Comparison of ENCODE assay signal across 1 cellular context in genomic region chr3:39378092-39378491, GRCh38.
TF ChIP-seq lines count a peak whose summit lies in the region.

No MANE protein-coding gene starts in this region.

TF ChIP-seq in SK-N-SH treated with all-trans-retinoic acid at 6 μM for 48 hours, 23 proteins besides CTCF, POLR2A, EP300 and RAD21 (continued from another document):
- no peak for TF ChIP-seq PATZ1 (CRISPR knock-in tag; IDR thresholded peaks at IDR 0.05; ENCODE audit: borderline replicate concordance)
- no peak for TF ChIP-seq POU6F1 (CRISPR knock-in tag; IDR thresholded peaks at IDR 0.05; ENCODE audit: borderline replicate concordance, low read depth)
- TF ChIP-seq ESRRG (CRISPR knock-in tag; IDR thresholded peaks at IDR 0.05), result no peak
- TF ChIP-seq, protein P1, sequence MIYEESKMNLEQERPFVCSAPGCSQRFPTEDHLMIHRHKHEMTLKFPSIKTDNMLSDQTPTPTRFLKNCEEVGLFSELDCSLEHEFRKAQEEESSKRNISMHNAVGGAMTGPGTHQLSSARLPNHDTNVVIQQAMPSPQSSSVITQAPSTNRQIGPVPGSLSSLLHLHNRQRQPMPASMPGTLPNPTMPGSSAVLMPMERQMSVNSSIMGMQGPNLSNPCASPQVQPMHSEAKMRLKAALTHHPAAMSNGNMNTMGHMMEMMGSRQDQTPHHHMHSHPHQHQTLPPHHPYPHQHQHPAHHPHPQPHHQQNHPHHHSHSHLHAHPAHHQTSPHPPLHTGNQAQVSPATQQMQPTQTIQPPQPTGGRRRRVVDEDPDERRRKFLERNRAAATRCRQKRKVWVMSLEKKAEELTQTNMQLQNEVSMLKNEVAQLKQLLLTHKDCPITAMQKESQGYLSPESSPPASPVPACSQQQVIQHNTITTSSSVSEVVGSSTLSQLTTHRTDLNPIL (CRISPR knock-in tag; IDR thresholded peaks at IDR 0.05; ENCODE audit: low read depth), result no peak
- TF ChIP-seq TOX (CRISPR knock-in tag; IDR thresholded peaks at IDR 0.05; ENCODE audit: borderline replicate concordance), result no peak
